In genomic region chr21:37550618-37551405, GRCh38 we compare ENCODE assay signal across 21 cellular contexts.
A peak's percentile ranks its signal among the peaks of the same experiment; 100 is the strongest.
DNase-seq lines count a peak whose midpoint lies in the region; ATAC-seq, FAIRE-seq and TF ChIP-seq lines count a peak whose summit lies in the region.
"Had no signal": no experiment of that assay in that cellular context is flagged by ENCODE, and none has a peak within 500 bp of the region (broad histone marks: within the 10 kb centered on the region; RNA-seq: fewer than 3 reads in every experiment).

No MANE protein-coding gene starts in this region.

- no peaks in the 10 kb centered on the region for H4K20me1 ChIP-seq in HepG2 (ENCODE audit: insufficient read depth, low read length)

- H2AFZ ChIP-seq in HepG2 (ENCODE audit: low read length): no peak overlapping the region

- CTCF ChIA-PET in HepG2 (lab: Yijun Ruan, JAX; ENCODE audit: low intra/inter-chr PET ratio, low total read pairs): no interaction called here

- H3K9me3 ChIP-seq in HepG2 (ENCODE audit: low read length) (no peaks in the 10 kb centered on the region), psoas muscle (no peaks in the 10 kb centered on the region)
- H3K9me3 ChIP-seq: body of pancreas, transverse colon had no signal

- 43% methylated on average over 10 of the region's 16 CpGs for WGBS in HepG2 (ENCODE audit: low lambda C conversion rate)
- WGBS in psoas muscle, 3 donors: 65 to 78% (median 67%) methylated on average over 16 of the region's 16 CpGs

- peak overlapping the region; percentile 43 for H3K27ac ChIP-seq in VCaP
- no peak overlapping the region for H3K27ac ChIP-seq in HepG2 (ENCODE audit: extremely low read length, insufficient read depth, low read length)
- H3K27ac ChIP-seq in psoas muscle: peak overlapping the region; percentile 89
- H3K27ac ChIP-seq: body of pancreas, epithelial cell of prostate had no signal

- H3K9ac ChIP-seq in HepG2 (ENCODE audit: insufficient read depth, low read depth, low read length): peak overlapping the region; percentile 21; the same call in 1 of the 2 replicates

- H3K4me2 ChIP-seq in HepG2 (ENCODE audit: low read depth, low read length): peak overlapping the region; percentile 90

- H3K27me3 ChIP-seq in H7 (ENCODE audit: control insufficient read depth, insufficient read depth, low read length) (no peaks in the 10 kb centered on the region), HepG2 (ENCODE audit: control insufficient read depth in 1 of 2, insufficient read depth in 2 of 2, low read length in 2 of 2) (no peaks in the 10 kb centered on the region; a peak in 2 of 5 replicates), psoas muscle (ENCODE audit: insufficient read depth in 3 of 3, low read length in 2 of 3) (no peaks in the 10 kb centered on the region)
- H3K27me3 ChIP-seq: body of pancreas, transverse colon had no signal

- intact Hi-C loops in HepG2 (cut with micrococcal nuclease; ENCODE audit: unreplicated experiment): no loop called here
- intact Hi-C loops in psoas muscle (cut with DNase I): loop anchor here in 1 of 2 donors (5.0 to 10.0 kb wide), 2 partner anchors 39 to 186 kb away; partner anchors contain the start of gene DYRK1A

- no peak for TF ChIP-seq CTCF in VCaP (conservative IDR thresholded peaks at IDR 0.05)
- TF ChIP-seq CTCF in HepG2 (CRISPR knock-in tag; IDR thresholded peaks at IDR 0.05): no peak
- TF ChIP-seq CTCF in psoas muscle (IDR thresholded peaks at IDR 0.05): no peak

- ATAC-seq in HepG2: peak; percentile 45
- no peak for ATAC-seq in psoas muscle
- no peak for ATAC-seq in GM21423 (IDR thresholded peaks at IDR 0.05; ENCODE audit: unreplicated experiment)
- ATAC-seq in GM19035 (IDR thresholded peaks at IDR 0.05; ENCODE audit: unreplicated experiment): no peak
- ATAC-seq in HG03432 (IDR thresholded peaks at IDR 0.05; ENCODE audit: unreplicated experiment): no peak
- ATAC-seq in GM21447 (IDR thresholded peaks at IDR 0.05; ENCODE audit: unreplicated experiment): no peak

- FAIRE-seq in HepG2 (lab: Jason Lieb, UNC): no peak
- FAIRE-seq: frontal cortex had no signal

- no peak for TF ChIP-seq POLR2A in HepG2 (IDR thresholded peaks at IDR 0.05; ENCODE audit: insufficient read depth in 1 of 2, low read depth in 2 of 2, low read length in 2 of 2)

- TF ChIP-seq EP300 in HepG2 (IDR thresholded peaks at IDR 0.05; ENCODE audit: low read depth in 2 of 2, low read length in 2 of 2) (no peak), HepG2 (CRISPR knock-in tag; IDR thresholded peaks at IDR 0.05; ENCODE audit: borderline replicate concordance) (no peak)

- no peak overlapping the region for H3K4me3 ChIP-seq in H7 (ENCODE audit: insufficient read depth, low read depth, low read length)
- peak overlapping the region; percentile 22 to 66 (median 32); a peak in 5 of 6 replicates for H3K4me3 ChIP-seq in HepG2 (replicated peaks in 1 of 3; ENCODE audit: insufficient read depth in 1 of 3, low read depth in 2 of 3, low read length in 3 of 3)
- peak overlapping the region; percentile 20 for H3K4me3 ChIP-seq in psoas muscle
- H3K4me3 ChIP-seq: body of pancreas, transverse colon had no signal

- no TSS peak for BruUV-seq in HepG2 (replicated peaks; lab: Mats Ljungman, UMichigan)

- peaks cover 31% of the 10 kb centered on the region for H3K4me1 ChIP-seq in HepG2 (ENCODE audit: insufficient read depth, low read length)
- H3K4me1 ChIP-seq in psoas muscle: peaks cover 53% of the 10 kb centered on the region

- no peaks in the 10 kb centered on the region for H3K79me2 ChIP-seq in HepG2 (ENCODE audit: insufficient read depth, low read length)

- in situ Hi-C loops in HepG2 (cut with HindIII; ENCODE audit: extremely low pct_ligation_motif_present, low pct_unique_long_range_greater_than_20kb): no loop called here

- H3K36me3 ChIP-seq in H7 (replicated peaks; ENCODE audit: control insufficient read depth, insufficient read depth, low read length) (no peaks in the 10 kb centered on the region), HepG2 (replicated peaks in 1 of 2; ENCODE audit: control insufficient read depth in 1 of 2, insufficient read depth in 2 of 2, low read length in 2 of 2) (no peaks in the 10 kb centered on the region), psoas muscle (ENCODE audit: insufficient read depth in 1 of 2, low read depth in 1 of 2) (no peaks in the 10 kb centered on the region)
- H3K36me3 ChIP-seq: transverse colon, WERI-Rb-1 had no signal

- TF ChIP-seq RAD21 in HepG2 (CRISPR knock-in tag; IDR thresholded peaks at IDR 0.05): no peak

- DNase-seq in H7: peak; percentile 61
- no peak for DNase-seq in HepG2 (ENCODE audit: low spot score)
- DNase-seq in psoas muscle: no peak
- DNase-seq: activated CD4-positive, alpha-beta T cell treated with anti-CD3 and anti-CD28 coated beads, Interleukin-2, amount 50 U/mL, for 48 hours; activated naive CD8-positive, alpha-beta T cell treated with anti-CD3 and anti-CD28 coated beads for 36 hours; activated T-cell treated with anti-CD3 and anti-CD28 coated beads, Interleukin-2, amount 50 U/mL, for 48 hours; dermis blood vessel endothelial cell; Karpas-422; NCI-H524 treated with DMSO at 0.1 percent for 48 hours; SIG-M5; stimulated activated naive CD4-positive, alpha-beta T cell; transverse colon; WERI-Rb-1 had no signal

- POLR2A ChIA-PET in HepG2 (lab: Yijun Ruan, JAX): interaction anchor here (2.2 kb wide), 1 partner anchor 14 kb away, joined by 9 read pairs; no protein-coding TSS in a partner anchor

TF ChIP-seq in HepG2, 621 proteins besides CTCF, POLR2A, EP300 and RAD21 (continues in another document):
- no peak for TF ChIP-seq NONO (IDR thresholded peaks at IDR 0.05)
- TF ChIP-seq NONO (CRISPR knock-in tag; conservative IDR thresholded peaks at IDR 0.05): no peak
- TF ChIP-seq BRD4 (CRISPR knock-in tag; IDR thresholded peaks at IDR 0.05): no peak
- no peak for TF ChIP-seq TERF1 (CRISPR knock-in tag; IDR thresholded peaks at IDR 0.05)
- no peak for TF ChIP-seq TEAD2 (CRISPR knock-in tag; IDR thresholded peaks at IDR 0.05)
- TF ChIP-seq, protein P1, sequence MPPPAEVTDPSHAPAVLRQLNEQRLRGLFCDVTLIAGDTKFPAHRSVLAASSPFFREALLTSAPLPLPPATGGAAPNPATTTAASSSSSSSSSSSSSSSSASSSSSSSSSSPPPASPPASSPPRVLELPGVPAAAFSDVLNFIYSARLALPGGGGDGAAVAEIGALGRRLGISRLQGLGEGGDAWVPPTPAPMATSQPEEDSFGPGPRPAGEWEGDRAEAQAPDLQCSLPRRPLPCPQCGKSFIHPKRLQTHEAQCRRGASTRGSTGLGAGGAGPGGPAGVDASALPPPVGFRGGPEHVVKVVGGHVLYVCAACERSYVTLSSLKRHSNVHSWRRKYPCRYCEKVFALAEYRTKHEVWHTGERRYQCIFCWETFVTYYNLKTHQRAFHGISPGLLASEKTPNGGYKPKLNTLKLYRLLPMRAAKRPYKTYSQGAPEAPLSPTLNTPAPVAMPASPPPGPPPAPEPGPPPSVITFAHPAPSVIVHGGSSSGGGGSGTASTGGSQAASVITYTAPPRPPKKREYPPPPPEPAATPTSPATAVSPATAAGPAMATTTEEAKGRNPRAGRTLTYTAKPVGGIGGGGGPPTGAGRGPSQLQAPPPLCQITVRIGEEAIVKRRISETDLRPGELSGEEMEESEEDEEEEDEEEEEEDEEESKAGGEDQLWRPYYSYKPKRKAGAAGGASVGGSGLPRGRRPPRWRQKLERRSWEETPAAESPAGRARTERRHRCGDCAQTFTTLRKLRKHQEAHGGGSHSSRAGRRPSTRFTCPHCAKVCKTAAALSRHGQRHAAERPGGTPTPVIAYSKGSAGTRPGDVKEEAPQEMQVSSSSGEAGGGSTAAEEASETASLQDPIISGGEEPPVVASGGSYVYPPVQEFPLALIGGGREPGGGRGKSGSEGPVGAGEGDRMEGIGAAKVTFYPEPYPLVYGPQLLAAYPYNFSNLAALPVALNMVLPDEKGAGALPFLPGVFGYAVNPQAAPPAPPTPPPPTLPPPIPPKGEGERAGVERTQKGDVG (CRISPR knock-in tag; IDR thresholded peaks at IDR 0.05; ENCODE audit: borderline replicate concordance): no peak
- TF ChIP-seq ZNF577 (CRISPR knock-in tag; IDR thresholded peaks at IDR 0.05; ENCODE audit: borderline replicate concordance, low read depth): no peak
- TF ChIP-seq TAF15 (IDR thresholded peaks at IDR 0.05; ENCODE audit: low read depth, low read length, poor library complexity, severe bottlenecking): no peak
- TF ChIP-seq ZNF784 (CRISPR knock-in tag; IDR thresholded peaks at IDR 0.05; ENCODE audit: borderline replicate concordance): no peak
- no peak for TF ChIP-seq LRRFIP1 (CRISPR knock-in tag; conservative IDR thresholded peaks at IDR 0.05)
